1 cellular context compared by ENCODE assay signal in genomic region chr9:137218754-137219271, GRCh38.
A peak's percentile ranks its signal among the peaks of the same experiment; 100 is the strongest.
TF ChIP-seq lines count a peak whose summit lies in the region.

No MANE protein-coding gene starts in this region.

TF ChIP-seq in HepG2, 621 proteins besides CTCF, POLR2A, EP300 and RAD21 (continued from another document and continues in another):
- TF ChIP-seq, protein P1, sequence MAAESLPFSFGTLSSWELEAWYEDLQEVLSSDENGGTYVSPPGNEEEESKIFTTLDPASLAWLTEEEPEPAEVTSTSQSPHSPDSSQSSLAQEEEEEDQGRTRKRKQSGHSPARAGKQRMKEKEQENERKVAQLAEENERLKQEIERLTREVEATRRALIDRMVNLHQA (CRISPR knock-in tag; IDR thresholded peaks at IDR 0.05) = no peak
- no peak for TF ChIP-seq AHDC1 (CRISPR knock-in tag; IDR thresholded peaks at IDR 0.05; ENCODE audit: borderline replicate concordance)
- TF ChIP-seq CEBPB (IDR thresholded peaks at IDR 0.05; ENCODE audit: borderline replicate concordance, low read depth, low read length) = no peak
- TF ChIP-seq, protein P2, sequence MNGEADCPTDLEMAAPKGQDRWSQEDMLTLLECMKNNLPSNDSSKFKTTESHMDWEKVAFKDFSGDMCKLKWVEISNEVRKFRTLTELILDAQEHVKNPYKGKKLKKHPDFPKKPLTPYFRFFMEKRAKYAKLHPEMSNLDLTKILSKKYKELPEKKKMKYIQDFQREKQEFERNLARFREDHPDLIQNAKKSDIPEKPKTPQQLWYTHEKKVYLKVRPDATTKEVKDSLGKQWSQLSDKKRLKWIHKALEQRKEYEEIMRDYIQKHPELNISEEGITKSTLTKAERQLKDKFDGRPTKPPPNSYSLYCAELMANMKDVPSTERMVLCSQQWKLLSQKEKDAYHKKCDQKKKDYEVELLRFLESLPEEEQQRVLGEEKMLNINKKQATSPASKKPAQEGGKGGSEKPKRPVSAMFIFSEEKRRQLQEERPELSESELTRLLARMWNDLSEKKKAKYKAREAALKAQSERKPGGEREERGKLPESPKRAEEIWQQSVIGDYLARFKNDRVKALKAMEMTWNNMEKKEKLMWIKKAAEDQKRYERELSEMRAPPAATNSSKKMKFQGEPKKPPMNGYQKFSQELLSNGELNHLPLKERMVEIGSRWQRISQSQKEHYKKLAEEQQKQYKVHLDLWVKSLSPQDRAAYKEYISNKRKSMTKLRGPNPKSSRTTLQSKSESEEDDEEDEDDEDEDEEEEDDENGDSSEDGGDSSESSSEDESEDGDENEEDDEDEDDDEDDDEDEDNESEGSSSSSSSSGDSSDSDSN (CRISPR knock-in tag; IDR thresholded peaks at IDR 0.05) = peak; percentile 65; the same call in 1 of the 2 replicates
- peak; percentile 95 for TF ChIP-seq HNRNPL (IDR thresholded peaks at IDR 0.05; ENCODE audit: low read depth, low read length)
- TF ChIP-seq, protein P3, sequence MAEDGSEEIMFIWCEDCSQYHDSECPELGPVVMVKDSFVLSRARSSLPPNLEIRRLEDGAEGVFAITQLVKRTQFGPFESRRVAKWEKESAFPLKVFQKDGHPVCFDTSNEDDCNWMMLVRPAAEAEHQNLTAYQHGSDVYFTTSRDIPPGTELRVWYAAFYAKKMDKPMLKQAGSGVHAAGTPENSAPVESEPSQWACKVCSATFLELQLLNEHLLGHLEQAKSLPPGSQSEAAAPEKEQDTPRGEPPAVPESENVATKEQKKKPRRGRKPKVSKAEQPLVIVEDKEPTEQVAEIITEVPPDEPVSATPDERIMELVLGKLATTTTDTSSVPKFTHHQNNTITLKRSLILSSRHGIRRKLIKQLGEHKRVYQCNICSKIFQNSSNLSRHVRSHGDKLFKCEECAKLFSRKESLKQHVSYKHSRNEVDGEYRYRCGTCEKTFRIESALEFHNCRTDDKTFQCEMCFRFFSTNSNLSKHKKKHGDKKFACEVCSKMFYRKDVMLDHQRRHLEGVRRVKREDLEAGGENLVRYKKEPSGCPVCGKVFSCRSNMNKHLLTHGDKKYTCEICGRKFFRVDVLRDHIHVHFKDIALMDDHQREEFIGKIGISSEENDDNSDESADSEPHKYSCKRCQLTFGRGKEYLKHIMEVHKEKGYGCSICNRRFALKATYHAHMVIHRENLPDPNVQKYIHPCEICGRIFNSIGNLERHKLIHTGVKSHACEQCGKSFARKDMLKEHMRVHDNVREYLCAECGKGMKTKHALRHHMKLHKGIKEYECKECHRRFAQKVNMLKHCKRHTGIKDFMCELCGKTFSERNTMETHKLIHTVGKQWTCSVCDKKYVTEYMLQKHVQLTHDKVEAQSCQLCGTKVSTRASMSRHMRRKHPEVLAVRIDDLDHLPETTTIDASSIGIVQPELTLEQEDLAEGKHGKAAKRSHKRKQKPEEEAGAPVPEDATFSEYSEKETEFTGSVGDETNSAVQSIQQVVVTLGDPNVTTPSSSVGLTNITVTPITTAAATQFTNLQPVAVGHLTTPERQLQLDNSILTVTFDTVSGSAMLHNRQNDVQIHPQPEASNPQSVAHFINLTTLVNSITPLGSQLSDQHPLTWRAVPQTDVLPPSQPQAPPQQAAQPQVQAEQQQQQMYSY (CRISPR knock-in tag; IDR thresholded peaks at IDR 0.05) = no peak
- TF ChIP-seq ZNF354B (CRISPR knock-in tag; IDR thresholded peaks at IDR 0.05) = no peak
- TF ChIP-seq IKZF5 (CRISPR knock-in tag; IDR thresholded peaks at IDR 0.05) = peak; percentile 54; the same call in 1 of the 2 replicates
- TF ChIP-seq TERF1 (CRISPR knock-in tag; IDR thresholded peaks at IDR 0.05) = 0 out of 2 replicates have a peak, but pooled peaks have one; percentile 23
- TF ChIP-seq ZNF788 (CRISPR knock-in tag; IDR thresholded peaks at IDR 0.05; ENCODE audit: borderline replicate concordance) = 0 out of 2 replicates have a peak, but pooled peaks have one; percentile 9
- peak; percentile 55; the same call in 1 of the 2 replicates for TF ChIP-seq FOXA3 (CRISPR knock-in tag; IDR thresholded peaks at IDR 0.05)
- no peak for TF ChIP-seq NONO (IDR thresholded peaks at IDR 0.05)
- TF ChIP-seq NONO (CRISPR knock-in tag; conservative IDR thresholded peaks at IDR 0.05) = peak; percentile 62; the same call in 1 of the 2 replicates
- TF ChIP-seq PHF5A (CRISPR knock-in tag; IDR thresholded peaks at IDR 0.05; ENCODE audit: low read depth, unreplicated experiment) = no peak
- TF ChIP-seq, protein P4, sequence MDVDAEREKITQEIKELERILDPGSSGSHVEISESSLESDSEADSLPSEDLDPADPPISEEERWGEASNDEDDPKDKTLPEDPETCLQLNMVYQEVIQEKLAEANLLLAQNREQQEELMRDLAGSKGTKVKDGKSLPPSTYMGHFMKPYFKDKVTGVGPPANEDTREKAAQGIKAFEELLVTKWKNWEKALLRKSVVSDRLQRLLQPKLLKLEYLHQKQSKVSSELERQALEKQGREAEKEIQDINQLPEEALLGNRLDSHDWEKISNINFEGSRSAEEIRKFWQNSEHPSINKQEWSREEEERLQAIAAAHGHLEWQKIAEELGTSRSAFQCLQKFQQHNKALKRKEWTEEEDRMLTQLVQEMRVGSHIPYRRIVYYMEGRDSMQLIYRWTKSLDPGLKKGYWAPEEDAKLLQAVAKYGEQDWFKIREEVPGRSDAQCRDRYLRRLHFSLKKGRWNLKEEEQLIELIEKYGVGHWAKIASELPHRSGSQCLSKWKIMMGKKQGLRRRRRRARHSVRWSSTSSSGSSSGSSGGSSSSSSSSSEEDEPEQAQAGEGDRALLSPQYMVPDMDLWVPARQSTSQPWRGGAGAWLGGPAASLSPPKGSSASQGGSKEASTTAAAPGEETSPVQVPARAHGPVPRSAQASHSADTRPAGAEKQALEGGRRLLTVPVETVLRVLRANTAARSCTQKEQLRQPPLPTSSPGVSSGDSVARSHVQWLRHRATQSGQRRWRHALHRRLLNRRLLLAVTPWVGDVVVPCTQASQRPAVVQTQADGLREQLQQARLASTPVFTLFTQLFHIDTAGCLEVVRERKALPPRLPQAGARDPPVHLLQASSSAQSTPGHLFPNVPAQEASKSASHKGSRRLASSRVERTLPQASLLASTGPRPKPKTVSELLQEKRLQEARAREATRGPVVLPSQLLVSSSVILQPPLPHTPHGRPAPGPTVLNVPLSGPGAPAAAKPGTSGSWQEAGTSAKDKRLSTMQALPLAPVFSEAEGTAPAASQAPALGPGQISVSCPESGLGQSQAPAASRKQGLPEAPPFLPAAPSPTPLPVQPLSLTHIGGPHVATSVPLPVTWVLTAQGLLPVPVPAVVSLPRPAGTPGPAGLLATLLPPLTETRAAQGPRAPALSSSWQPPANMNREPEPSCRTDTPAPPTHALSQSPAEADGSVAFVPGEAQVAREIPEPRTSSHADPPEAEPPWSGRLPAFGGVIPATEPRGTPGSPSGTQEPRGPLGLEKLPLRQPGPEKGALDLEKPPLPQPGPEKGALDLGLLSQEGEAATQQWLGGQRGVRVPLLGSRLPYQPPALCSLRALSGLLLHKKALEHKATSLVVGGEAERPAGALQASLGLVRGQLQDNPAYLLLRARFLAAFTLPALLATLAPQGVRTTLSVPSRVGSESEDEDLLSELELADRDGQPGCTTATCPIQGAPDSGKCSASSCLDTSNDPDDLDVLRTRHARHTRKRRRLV (CRISPR knock-in tag; IDR thresholded peaks at IDR 0.05) = no peak; the same call in 1 of the 2 replicates
- 0 out of 2 replicates have a peak, but pooled peaks have one; percentile 35 for TF ChIP-seq FOXK1 (CRISPR knock-in tag; IDR thresholded peaks at IDR 0.05; ENCODE audit: borderline replicate concordance, low read depth)
- no peak for TF ChIP-seq TBX3 (IDR thresholded peaks at IDR 0.05; ENCODE audit: borderline replicate concordance)
- TF ChIP-seq TEF (CRISPR knock-in tag; IDR thresholded peaks at IDR 0.05) = no peak
- TF ChIP-seq SP5 (CRISPR knock-in tag; IDR thresholded peaks at IDR 0.05; ENCODE audit: borderline replicate concordance, low read depth) = peak; percentile 99
- no peak for TF ChIP-seq KLF15 (CRISPR knock-in tag; IDR thresholded peaks at IDR 0.05; ENCODE audit: borderline replicate concordance)
- TF ChIP-seq KDM3A (CRISPR knock-in tag; IDR thresholded peaks at IDR 0.05; ENCODE audit: low read depth) = peak; percentile 15; the same call in 1 of the 2 replicates
- TF ChIP-seq ZNF629 (CRISPR knock-in tag; conservative IDR thresholded peaks at IDR 0.05) = peak; percentile 26; the same call in 1 of the 2 replicates
- no peak for TF ChIP-seq CBX2 (IDR thresholded peaks at IDR 0.05; ENCODE audit: low read depth, low read length)
- no peak for TF ChIP-seq CBX2 (CRISPR knock-in tag; IDR thresholded peaks at IDR 0.05; ENCODE audit: low read depth)
- peak; percentile 26; the same call in 1 of the 2 replicates for TF ChIP-seq THAP9 (CRISPR knock-in tag; IDR thresholded peaks at IDR 0.05; ENCODE audit: borderline replicate concordance)
- TF ChIP-seq ZNF562 (CRISPR knock-in tag; IDR thresholded peaks at IDR 0.05; ENCODE audit: borderline replicate concordance) = no peak
- peak; percentile 86 for TF ChIP-seq ZC3H13 (CRISPR knock-in tag; IDR thresholded peaks at IDR 0.05)
- TF ChIP-seq MXD1 (CRISPR knock-in tag; IDR thresholded peaks at IDR 0.05) = no peak
- TF ChIP-seq BHLHE40 (IDR thresholded peaks at IDR 0.05; ENCODE audit: low read length) = no peak
